ENCODE assay signal across 20 cellular contexts in genomic region chr5:150313921-150314716, GRCh38. TPM values are rescaled to one million over a fixed set of nuclear protein-coding genes. Genes with fewer than 3 reads are reported as not detected.
A peak's percentile ranks its signal among the peaks of the same experiment; 100 is the strongest.
DNase-seq lines count a peak whose midpoint lies in the region; ATAC-seq, FAIRE-seq and TF ChIP-seq lines count a peak whose summit lies in the region.
"Had no signal": no experiment of that assay in that cellular context is flagged by ENCODE, and none has a peak within 500 bp of the region (broad histone marks: within the 10 kb centered on the region; RNA-seq: fewer than 3 reads in every experiment).

No MANE protein-coding gene starts in this region.

- no peak for FAIRE-seq in HepG2 (lab: Jason Lieb, UNC)
- no peak for FAIRE-seq in K562 (lab: Jason Lieb, UNC)
- FAIRE-seq: A204.1 had no signal

- TF ChIP-seq POLR2A in HepG2 (IDR thresholded peaks at IDR 0.05; ENCODE audit: insufficient read depth in 1 of 2, low read depth in 2 of 2, low read length in 2 of 2) (no peak), right lobe of liver (IDR thresholded peaks at IDR 0.05) (no peak), K562 (conservative IDR thresholded peaks at IDR 0.05) (no peak)

- peaks cover 37% of the 10 kb centered on the region for H3K4me1 Mint-ChIP-seq in nephron
- H3K4me1 Mint-ChIP-seq in CD8-positive, alpha-beta T cell (ENCODE audit: low read depth): no peaks in the 10 kb centered on the region

- H3K9me3 ChIP-seq in HepG2 (ENCODE audit: low read length): no peaks in the 10 kb centered on the region
- H3K9me3 ChIP-seq in right lobe of liver: no peaks in the 10 kb centered on the region
- H3K9me3 ChIP-seq in K562 (replicated peaks; ENCODE audit: control insufficient read depth, insufficient read depth, low read depth, low read length): no peaks in the 10 kb centered on the region
- no peaks in the 10 kb centered on the region for H3K9me3 ChIP-seq in CD8-positive, alpha-beta T cell (ENCODE audit: low read length)

- H2AFZ ChIP-seq in HepG2 (ENCODE audit: low read length) (no peak overlapping the region), K562 (ENCODE audit: low read depth, low read length) (no peak overlapping the region)
- H2AFZ ChIP-seq: PC-9 had no signal

- H3K9ac ChIP-seq in HepG2 (ENCODE audit: insufficient read depth, low read depth, low read length) (no peak overlapping the region), K562 (ENCODE audit: insufficient read depth in 1 of 2, low read depth in 2 of 2, low read length in 2 of 2) (no peak overlapping the region)

- no peaks in the 10 kb centered on the region for H3K36me3 Mint-ChIP-seq in nephron (ENCODE audit: low read depth)
- no peaks in the 10 kb centered on the region for H3K36me3 Mint-ChIP-seq in CD8-positive, alpha-beta T cell
- H3K36me3 Mint-ChIP-seq: CD14-positive monocyte had no signal

- CTCF ChIA-PET in HepG2 (lab: Yijun Ruan, JAX; ENCODE audit: low intra/inter-chr PET ratio, low total read pairs): no interaction called here
- CTCF ChIA-PET in K562 (lab: Yijun Ruan, JAX; ENCODE audit: low intra/inter-chr PET ratio): no interaction called here
- CTCF ChIA-PET in CD8-positive, alpha-beta T cell (lab: Charles Lee): no interaction called here

- H3K79me2 ChIP-seq in HepG2 (ENCODE audit: insufficient read depth, low read length) (no peaks in the 10 kb centered on the region), K562 (ENCODE audit: control insufficient read depth, insufficient read depth, low read length) (no peaks in the 10 kb centered on the region)

- H4K20me1 ChIP-seq in HepG2 (ENCODE audit: insufficient read depth, low read length) (no peaks in the 10 kb centered on the region), K562 (replicated peaks; ENCODE audit: control insufficient read depth, insufficient read depth, low read length) (no peaks in the 10 kb centered on the region; the same call in 1 of the 2 replicates)

- no peak for DNase-seq in HepG2 (ENCODE audit: low spot score)
- DNase-seq in right lobe of liver: no peak
- no peak for DNase-seq in K562 (ENCODE audit: extremely low read depth in 1 of 4, low spot score in 3 of 4)
- DNase-seq in NK-92 (lab: John Stamatoyannopoulos, UW; ENCODE audit: unreplicated experiment): no peak
- no peak for DNase-seq in AG08396 (ENCODE audit: low spot score)
- DNase-seq in CD8-positive, alpha-beta T cell: no peak
- DNase-seq: COR-L47, HFFc6, NCI-H1436 treated with DMSO at 0.1 percent for 48 hours, NCI-H2081, NCI-H774, PC-9 had no signal

- POLR2A ChIA-PET in HepG2 (lab: Yijun Ruan, JAX) (no interaction called here), K562 (lab: Yijun Ruan, JAX) (interaction anchor here (0.6 kb wide), 1 partner anchor 17 kb away, joined by 3 read pairs; no protein-coding TSS in a partner anchor)
- POLR2A ChIA-PET in CD8-positive, alpha-beta T cell (lab: Charles Lee): no interaction called here

- peaks cover 67% of the 10 kb centered on the region for H3K4me1 ChIP-seq in HepG2 (ENCODE audit: insufficient read depth, low read length)
- no peaks in the 10 kb centered on the region for H3K4me1 ChIP-seq in right lobe of liver
- peaks cover 0 to 4% of the 10 kb centered on the region in 2 experiments; a peak in 2 of 5 replicates for H3K4me1 ChIP-seq in K562 (replicated peaks in 1 of 2; ENCODE audit: control insufficient read depth in 2 of 2, insufficient read depth in 2 of 2, low read length in 2 of 2)
- no peaks in the 10 kb centered on the region for H3K4me1 ChIP-seq in CD8-positive, alpha-beta T cell (ENCODE audit: insufficient read depth, low read length)

- WGBS in HepG2 (ENCODE audit: low lambda C conversion rate): 54% methylated on average over 6 of the region's 6 CpGs
- WGBS in right lobe of liver (ENCODE audit: insufficient coverage, low coverage, low lambda C conversion rate, missing lambda C conversion rate): 67% methylated on average over 1 of the region's 6 CpGs
- 15% methylated on average over 6 of the region's 6 CpGs for WGBS in K562 (ENCODE audit: insufficient coverage, low coverage, missing lambda C conversion rate)

- intact Hi-C loops in HepG2 (cut with micrococcal nuclease; ENCODE audit: unreplicated experiment) (no loop called here), right lobe of liver (cut with DNase I) (no loop called here), K562 (cut with micrococcal nuclease) (no loop called here)
- intact Hi-C loops in CD8-positive, alpha-beta T cell (cut with DNase I, micrococcal nuclease): no loop called here

- TF ChIP-seq RAD21 in HepG2 (CRISPR knock-in tag; IDR thresholded peaks at IDR 0.05) (no peak), K562 (CRISPR knock-in tag; conservative IDR thresholded peaks at IDR 0.05 in 1 of 2, IDR thresholded peaks at IDR 0.05 in 1 of 2) (no peak)

- H3K4me3 Mint-ChIP-seq in nephron: no peak overlapping the region
- H3K4me3 Mint-ChIP-seq in CD8-positive, alpha-beta T cell: no peak overlapping the region
- H3K4me3 Mint-ChIP-seq: CD14-positive monocyte, HFFc6 had no signal

- peaks cover 8% of the 10 kb centered on the region for H3K27me3 Mint-ChIP-seq in nephron (ENCODE audit: low read depth)
- H3K27me3 Mint-ChIP-seq in CD8-positive, alpha-beta T cell (ENCODE audit: low read depth): no peaks in the 10 kb centered on the region

- no peak for ATAC-seq in HepG2
- no peak for ATAC-seq in right lobe of liver
- ATAC-seq in K562: no peak
- ATAC-seq in HG02938 (IDR thresholded peaks at IDR 0.05; ENCODE audit: unreplicated experiment): no peak
- no peak for ATAC-seq in CD8-positive, alpha-beta T cell
- ATAC-seq: Right ventricle myocardium inferior had no signal

- no peaks in the 10 kb centered on the region for H3K36me3 ChIP-seq in HepG2 (replicated peaks in 1 of 2; ENCODE audit: control insufficient read depth in 1 of 2, insufficient read depth in 2 of 2, low read length in 2 of 2)
- no peaks in the 10 kb centered on the region for H3K36me3 ChIP-seq in right lobe of liver
- H3K36me3 ChIP-seq in K562 (ENCODE audit: control insufficient read depth, insufficient read depth, low read length): no peaks in the 10 kb centered on the region
- H3K36me3 ChIP-seq in CD8-positive, alpha-beta T cell (ENCODE audit: insufficient read depth, low read length): no peaks in the 10 kb centered on the region

- H3K9me1 ChIP-seq in K562 (ENCODE audit: control insufficient read depth, insufficient read depth, low read length): no peaks in the 10 kb centered on the region

- in situ Hi-C loops in HepG2 (cut with HindIII; ENCODE audit: extremely low pct_ligation_motif_present, low pct_unique_long_range_greater_than_20kb): no loop called here
- in situ Hi-C loops in K562 (cut with MboI): no loop called here

- peak overlapping the region; percentile 10 to 40 (median 26) for H3K27ac Mint-ChIP-seq in nephron
- no peak overlapping the region for H3K27ac Mint-ChIP-seq in CD8-positive, alpha-beta T cell
- H3K27ac Mint-ChIP-seq: HFFc6 had no signal

- H3K27me3 ChIP-seq in HepG2 (ENCODE audit: control insufficient read depth in 1 of 2, insufficient read depth in 2 of 2, low read length in 2 of 2) (no peaks in the 10 kb centered on the region), right lobe of liver (no peaks in the 10 kb centered on the region), K562 (ENCODE audit: control insufficient read depth in 2 of 2, insufficient read depth in 2 of 2, low read length in 2 of 2) (peaks cover 19 to 36% of the 10 kb centered on the region in 2 experiments)
- H3K27me3 ChIP-seq in CD8-positive, alpha-beta T cell (ENCODE audit: insufficient read depth, low read length): no peaks in the 10 kb centered on the region

- H3K4me2 ChIP-seq in HepG2 (ENCODE audit: low read depth, low read length): no peak overlapping the region
- no peak overlapping the region for H3K4me2 ChIP-seq in K562 (ENCODE audit: insufficient read depth, low read length)
- H3K4me2 ChIP-seq: PC-9 had no signal

- H3K4me3 ChIP-seq in HepG2 (replicated peaks in 1 of 3; ENCODE audit: insufficient read depth in 1 of 3, low read depth in 2 of 3, low read length in 3 of 3) (no peak overlapping the region), right lobe of liver (no peak overlapping the region), K562 (no peak overlapping the region)
- H3K4me3 ChIP-seq in CD8-positive, alpha-beta T cell (ENCODE audit: low read depth, low read length): no peak overlapping the region
- H3K4me3 ChIP-seq: PC-9, SK-N-MC had no signal

- H3K9me3 Mint-ChIP-seq in nephron: no peaks in the 10 kb centered on the region
- H3K9me3 Mint-ChIP-seq in CD8-positive, alpha-beta T cell: no peaks in the 10 kb centered on the region
- H3K9me3 Mint-ChIP-seq: CD14-positive monocyte, HFFc6 had no signal

- no TSS peak for BruUV-seq in HepG2 (replicated peaks; lab: Mats Ljungman, UMichigan)
- no TSS peak for BruUV-seq in K562 (replicated peaks; lab: Mats Ljungman, UMichigan)

- TF ChIP-seq EP300 in HepG2 (IDR thresholded peaks at IDR 0.05; ENCODE audit: low read depth in 2 of 2, low read length in 2 of 2): no peak
- TF ChIP-seq EP300 in HepG2 (CRISPR knock-in tag; IDR thresholded peaks at IDR 0.05; ENCODE audit: borderline replicate concordance): no peak
- TF ChIP-seq EP300 in K562 (IDR thresholded peaks at IDR 0.05; ENCODE audit: low read length): no peak

- TF ChIP-seq CTCF in HepG2 (CRISPR knock-in tag; IDR thresholded peaks at IDR 0.05): no peak
- no peak for TF ChIP-seq CTCF in right lobe of liver (IDR thresholded peaks at IDR 0.05)
- TF ChIP-seq CTCF in K562 (IDR thresholded peaks at IDR 0.05 in 2 of 3, conservative IDR thresholded peaks at IDR 0.05 in 1 of 3; ENCODE audit: insufficient read depth in 2 of 3, low read depth in 1 of 3, low read length in 3 of 3): no peak
- TF ChIP-seq CTCF in nephron (IDR thresholded peaks at IDR 0.05; ENCODE audit: unreplicated experiment in 3 of 3): no peak
- no peak for TF ChIP-seq CTCF in CD8-positive, alpha-beta T cell (IDR thresholded peaks at IDR 0.05)

- H3K27ac ChIP-seq in HepG2 (ENCODE audit: extremely low read length, insufficient read depth, low read length) (no peak overlapping the region), right lobe of liver (no peak overlapping the region), K562 (ENCODE audit: extremely low read depth, low read depth, low read length) (no peak overlapping the region)
- H3K27ac ChIP-seq in CD8-positive, alpha-beta T cell (ENCODE audit: low read depth, low read length): no peak overlapping the region
- H3K27ac ChIP-seq: PC-9, SK-N-MC had no signal

RNA-seq across cellular contexts. Expression of gene ARSI, which starts 11.4 kb away (rescaled TPM):
- total RNA-seq in HepG2 (2016; rRNA removed; fragmentation: Illumina TruSeq; extraction: Trizol): 17.6 and 33.9 TPM in 2 replicates
- total RNA-seq in HepG2 (2016; cell fraction: cytosol; rRNA removed; fragmentation: Illumina TruSeq; extraction: Trizol; ENCODE audit: low read depth): 3.1 and 3.4 TPM in 2 replicates
- 21.4 and 37.4 TPM in 2 replicates for total RNA-seq in HepG2 (2016; cell fraction: insoluble cytoplasmic fraction; rRNA removed; fragmentation: Illumina TruSeq; extraction: Trizol)
- total RNA-seq in HepG2 (2016; cell fraction: membrane; rRNA removed; fragmentation: Illumina TruSeq; extraction: Trizol): 11.0 and 13.0 TPM in 2 replicates
- total RNA-seq in HepG2 (2016; cell fraction: nucleus; rRNA removed; fragmentation: Illumina TruSeq; extraction: Trizol): 25.8 and 28.7 TPM in 2 replicates
- 4.2 and 6.4 TPM in 2 replicates for polyA plus RNA-seq in HepG2 (2011; rRNA removed)
- 6.1 and 8.6 TPM in 2 replicates for polyA plus RNA-seq in HepG2 (2011; cell fraction: cytosol; rRNA removed)
- polyA plus RNA-seq in HepG2 (2011; cell fraction: nucleus; rRNA removed): 5.3 and 5.7 TPM in 2 replicates
- 2.2 and 3.5 TPM in 2 replicates for polyA plus RNA-seq in HepG2 (2012)
- 2.1 and 2.4 TPM in 2 replicates for polyA plus RNA-seq in HepG2 (2016; cell fraction: cytosol; fragmentation: Illumina TruSeq; extraction: Trizol; ENCODE audit: low read depth)
- polyA plus RNA-seq in HepG2 (2016; cell fraction: insoluble cytoplasmic fraction; fragmentation: Illumina TruSeq; extraction: Trizol; ENCODE audit: low read depth): 14.2 and 17.0 TPM in 2 replicates
- 5.0 and 7.0 TPM in 2 replicates for polyA plus RNA-seq in HepG2 (2016; cell fraction: membrane; fragmentation: Illumina TruSeq; extraction: Trizol; ENCODE audit: low read depth)
- 29.1 and 30.1 TPM in 2 replicates for polyA plus RNA-seq in HepG2 (2016; cell fraction: nucleus; fragmentation: Illumina TruSeq; extraction: Trizol; ENCODE audit: insufficient read depth, low read depth)
- polyA minus RNA-seq in HepG2 (2011; rRNA and poly(A)+ RNA removed; ENCODE audit: low replicate concordance): 0.07 and 16.9 TPM in 2 replicates
- polyA minus RNA-seq in HepG2 (2011; cell fraction: cytosol; rRNA and poly(A)+ RNA removed): 5.9 and 6.4 TPM in 2 replicates
- polyA minus RNA-seq in HepG2 (2011; cell fraction: nucleus; rRNA and poly(A)+ RNA removed): 4.8 and 6.6 TPM in 2 replicates
- total RNA-seq in right lobe of liver: under 1 TPM in 5 of 6 experiments, not detected in 1; 0.06 to 0.51 (median 0.20) TPM
- total RNA-seq in K562 (2011; cell fraction: chromatin; rRNA removed; ENCODE audit: low replicate concordance): not detected in 2 replicates
- total RNA-seq in K562 (2011; cell fraction: nucleolus; rRNA removed): 0.26 TPM in 1 of 2 replicates, not detected in the other
- not detected in 2 replicates for total RNA-seq in K562 (2011; cell fraction: nucleoplasm; rRNA removed)
- total RNA-seq in K562 (2014; rRNA removed): 0.12 TPM in 1 of 2 replicates, not detected in the other
- total RNA-seq in K562 (2014; rRNA removed; fragmentation: Illumina TruSeq; extraction: Trizol): not detected in 2 replicates
- not detected in 2 replicates for total RNA-seq in K562 (2015; rRNA removed; fragmentation: Illumina TruSeq; extraction: Trizol)
- 0.04 TPM in 2 replicates for total RNA-seq in K562 (2021)
- polyA plus RNA-seq in K562 (2011; rRNA removed): 0.07 TPM in 1 of 2 replicates, not detected in the other
- polyA plus RNA-seq in K562 (2011; cell fraction: cytosol; rRNA removed): 0.16 TPM in 1 of 2 replicates, not detected in the other
- not detected in 2 replicates for polyA plus RNA-seq in K562 (2011; cell fraction: nucleus; rRNA removed)
- 0.08 TPM in 1 of 2 replicates, not detected in the other for polyA plus RNA-seq in K562 (2012)
- polyA plus RNA-seq in K562 (2014; fragmentation: Illumina TruSeq; extraction: Trizol): not detected in 2 replicates
- polyA plus RNA-seq in K562 (2014; fragmentation: Nextera tagmentation; extraction: Ambion mirVana): not detected
- not detected in 2 replicates for polyA plus RNA-seq in K562 (2014; rRNA removed)
- polyA minus RNA-seq in K562 (2011; rRNA and poly(A)+ RNA removed): not detected in 2 replicates
- polyA minus RNA-seq in K562 (2011; cell fraction: cytosol; rRNA and poly(A)+ RNA removed): not detected in 2 replicates
- not detected in 2 replicates for polyA minus RNA-seq in K562 (2011; cell fraction: nucleus; rRNA and poly(A)+ RNA removed)
- total RNA-seq in CD8-positive, alpha-beta T cell: under 1 TPM; 0.14 to 0.61 TPM
- total RNA-seq: H4 had no signal
- polyA plus RNA-seq: CD14-positive monocyte had no signal

RNA-seq across cellular contexts. Expression of gene CAMK2A, which starts 24.5 kb away (rescaled TPM):
- total RNA-seq in HepG2 (2016; rRNA removed; fragmentation: Illumina TruSeq; extraction: Trizol) (0.11 TPM in 1 of 2 replicates, not detected in the other), right lobe of liver (under 1 TPM in 3 of 6 experiments, not detected in 3; 0.10 to 0.26 (median 0.23) TPM), K562 (2014; rRNA removed) (0.18 TPM in 1 of 2 replicates, not detected in the other), K562 (2014; rRNA removed; fragmentation: Illumina TruSeq; extraction: Trizol) (not detected in 2 replicates), K562 (2015; rRNA removed; fragmentation: Illumina TruSeq; extraction: Trizol) (0.04 TPM in 2 replicates), K562 (2021) (0.13 TPM in 1 of 2 replicates, not detected in the other)
- not detected in 2 replicates for total RNA-seq in HepG2 (2016; cell fraction: cytosol; rRNA removed; fragmentation: Illumina TruSeq; extraction: Trizol; ENCODE audit: low read depth)
- 0.03 and 0.09 TPM in 2 replicates for total RNA-seq in HepG2 (2016; cell fraction: insoluble cytoplasmic fraction; rRNA removed; fragmentation: Illumina TruSeq; extraction: Trizol)
- total RNA-seq in HepG2 (2016; cell fraction: membrane; rRNA removed; fragmentation: Illumina TruSeq; extraction: Trizol): not detected in 2 replicates
- 0.25 and 0.40 TPM in 2 replicates for total RNA-seq in HepG2 (2016; cell fraction: nucleus; rRNA removed; fragmentation: Illumina TruSeq; extraction: Trizol)
- polyA plus RNA-seq in HepG2 (2011; rRNA removed) (0.16 TPM in 1 of 2 replicates, not detected in the other), K562 (2011; rRNA removed) (not detected in 2 replicates), K562 (2014; fragmentation: Illumina TruSeq; extraction: Trizol) (0.10 TPM in 1 of 2 replicates, not detected in the other), K562 (2014; fragmentation: Nextera tagmentation; extraction: Ambion mirVana) (not detected), K562 (2014; rRNA removed) (0.01 and 0.28 TPM in 2 replicates)
- polyA plus RNA-seq in HepG2 (2011; cell fraction: cytosol; rRNA removed): 0.03 and 0.04 TPM in 2 replicates
- 0.09 and 0.39 TPM in 2 replicates for polyA plus RNA-seq in HepG2 (2011; cell fraction: nucleus; rRNA removed)
- polyA plus RNA-seq in HepG2 (2012): 0.03 and 0.08 TPM in 2 replicates
- 0.06 TPM in 1 of 2 replicates, not detected in the other for polyA plus RNA-seq in HepG2 (2016; cell fraction: cytosol; fragmentation: Illumina TruSeq; extraction: Trizol; ENCODE audit: low read depth)
- 0.05 TPM in 1 of 2 replicates, not detected in the other for polyA plus RNA-seq in HepG2 (2016; cell fraction: insoluble cytoplasmic fraction; fragmentation: Illumina TruSeq; extraction: Trizol; ENCODE audit: low read depth)
- polyA plus RNA-seq in HepG2 (2016; cell fraction: membrane; fragmentation: Illumina TruSeq; extraction: Trizol; ENCODE audit: low read depth): not detected in 2 replicates
- polyA plus RNA-seq in HepG2 (2016; cell fraction: nucleus; fragmentation: Illumina TruSeq; extraction: Trizol; ENCODE audit: insufficient read depth, low read depth): 0.34 and 0.43 TPM in 2 replicates
- 0.14 TPM in 1 of 2 replicates, not detected in the other for polyA minus RNA-seq in HepG2 (2011; rRNA and poly(A)+ RNA removed; ENCODE audit: low replicate concordance)
- polyA minus RNA-seq in HepG2 (2011; cell fraction: cytosol; rRNA and poly(A)+ RNA removed): not detected in 2 replicates
- polyA minus RNA-seq in HepG2 (2011; cell fraction: nucleus; rRNA and poly(A)+ RNA removed): 0.12 TPM in 1 of 2 replicates, not detected in the other
- 0.19 TPM in 1 of 2 replicates, not detected in the other for total RNA-seq in K562 (2011; cell fraction: chromatin; rRNA removed; ENCODE audit: low replicate concordance)
- total RNA-seq in K562 (2011; cell fraction: nucleolus; rRNA removed): 0.17 TPM in 1 of 2 replicates, not detected in the other
- 0.07 TPM in 1 of 2 replicates, not detected in the other for total RNA-seq in K562 (2011; cell fraction: nucleoplasm; rRNA removed)
- not detected in 2 replicates for polyA plus RNA-seq in K562 (2011; cell fraction: cytosol; rRNA removed)
- 0.11 TPM in 2 replicates for polyA plus RNA-seq in K562 (2011; cell fraction: nucleus; rRNA removed)
- 0.05 and 0.24 TPM in 2 replicates for polyA plus RNA-seq in K562 (2012)
- polyA minus RNA-seq in K562 (2011; rRNA and poly(A)+ RNA removed): not detected in 2 replicates
- polyA minus RNA-seq in K562 (2011; cell fraction: cytosol; rRNA and poly(A)+ RNA removed): not detected in 2 replicates
- polyA minus RNA-seq in K562 (2011; cell fraction: nucleus; rRNA and poly(A)+ RNA removed): 0.22 TPM in 1 of 2 replicates, not detected in the other
- total RNA-seq in CD8-positive, alpha-beta T cell: under 1 TPM in 1 of 2 experiments, not detected in 1; 0.27 TPM
- total RNA-seq: NCI-H460 had no signal
- polyA plus RNA-seq: CD14-positive monocyte had no signal

RNA-seq across cellular contexts. Expression of gene TCOF1, which starts 43.4 kb away (rescaled TPM):
- total RNA-seq in HepG2 (2016; rRNA removed; fragmentation: Illumina TruSeq; extraction: Trizol) (41.6 and 44.5 TPM in 2 replicates), right lobe of liver (10 to 100 TPM in 2 of 6 experiments, 1 to 10 TPM in 4; 6.7 to 12.0 (median 8.9) TPM), K562 (2014; rRNA removed) (75.9 and 93.5 TPM in 2 replicates), K562 (2014; rRNA removed; fragmentation: Illumina TruSeq; extraction: Trizol) (49.7 and 61.8 TPM in 2 replicates), K562 (2015; rRNA removed; fragmentation: Illumina TruSeq; extraction: Trizol) (61.7 and 65.3 TPM in 2 replicates), K562 (2021) (122 and 134 TPM in 2 replicates)
- 7.0 and 8.0 TPM in 2 replicates for total RNA-seq in HepG2 (2016; cell fraction: cytosol; rRNA removed; fragmentation: Illumina TruSeq; extraction: Trizol; ENCODE audit: low read depth)
- 34.8 and 42.9 TPM in 2 replicates for total RNA-seq in HepG2 (2016; cell fraction: insoluble cytoplasmic fraction; rRNA removed; fragmentation: Illumina TruSeq; extraction: Trizol)
- 12.4 and 12.6 TPM in 2 replicates for total RNA-seq in HepG2 (2016; cell fraction: membrane; rRNA removed; fragmentation: Illumina TruSeq; extraction: Trizol)
- 38.8 and 43.2 TPM in 2 replicates for total RNA-seq in HepG2 (2016; cell fraction: nucleus; rRNA removed; fragmentation: Illumina TruSeq; extraction: Trizol)
- polyA plus RNA-seq in HepG2 (2011; rRNA removed) (9.9 and 10.1 TPM in 2 replicates), K562 (2011; rRNA removed) (20.7 and 23.9 TPM in 2 replicates), K562 (2014; fragmentation: Illumina TruSeq; extraction: Trizol) (98.6 and 113 TPM in 2 replicates), K562 (2014; fragmentation: Nextera tagmentation; extraction: Ambion mirVana) (10 to 100 TPM in 1 of 2 experiments, 1 to 10 TPM in 1; 9.8 to 17.3 TPM), K562 (2014; rRNA removed) (53.9 and 64.1 TPM in 2 replicates)
- polyA plus RNA-seq in HepG2 (2011; cell fraction: cytosol; rRNA removed): 5.7 and 7.4 TPM in 2 replicates
- 27.8 and 31.6 TPM in 2 replicates for polyA plus RNA-seq in HepG2 (2011; cell fraction: nucleus; rRNA removed)
- 14.9 and 19.7 TPM in 2 replicates for polyA plus RNA-seq in HepG2 (2012)
- 2.9 and 3.4 TPM in 2 replicates for polyA plus RNA-seq in HepG2 (2016; cell fraction: cytosol; fragmentation: Illumina TruSeq; extraction: Trizol; ENCODE audit: low read depth)
- polyA plus RNA-seq in HepG2 (2016; cell fraction: insoluble cytoplasmic fraction; fragmentation: Illumina TruSeq; extraction: Trizol; ENCODE audit: low read depth): 38.4 and 54.0 TPM in 2 replicates
- polyA plus RNA-seq in HepG2 (2016; cell fraction: membrane; fragmentation: Illumina TruSeq; extraction: Trizol; ENCODE audit: low read depth): 6.2 and 8.3 TPM in 2 replicates
- polyA plus RNA-seq in HepG2 (2016; cell fraction: nucleus; fragmentation: Illumina TruSeq; extraction: Trizol; ENCODE audit: insufficient read depth, low read depth): 61.9 and 69.6 TPM in 2 replicates
- 16.4 and 42.6 TPM in 2 replicates for polyA minus RNA-seq in HepG2 (2011; rRNA and poly(A)+ RNA removed; ENCODE audit: low replicate concordance)
- polyA minus RNA-seq in HepG2 (2011; cell fraction: cytosol; rRNA and poly(A)+ RNA removed): 9.8 and 12.7 TPM in 2 replicates
- polyA minus RNA-seq in HepG2 (2011; cell fraction: nucleus; rRNA and poly(A)+ RNA removed): 19.2 and 20.5 TPM in 2 replicates
- 85.2 and 176 TPM in 2 replicates for total RNA-seq in K562 (2011; cell fraction: chromatin; rRNA removed; ENCODE audit: low replicate concordance)
- total RNA-seq in K562 (2011; cell fraction: nucleolus; rRNA removed): 76.1 and 89.9 TPM in 2 replicates
- 70.8 and 76.0 TPM in 2 replicates for total RNA-seq in K562 (2011; cell fraction: nucleoplasm; rRNA removed)
- 20.8 and 26.5 TPM in 2 replicates for polyA plus RNA-seq in K562 (2011; cell fraction: cytosol; rRNA removed)
- polyA plus RNA-seq in K562 (2011; cell fraction: nucleus; rRNA removed): 58.2 and 91.5 TPM in 2 replicates
- 49.5 and 79.5 TPM in 2 replicates for polyA plus RNA-seq in K562 (2012)
- polyA minus RNA-seq in K562 (2011; rRNA and poly(A)+ RNA removed): 20.0 and 23.5 TPM in 2 replicates
- 44.1 and 48.4 TPM in 2 replicates for polyA minus RNA-seq in K562 (2011; cell fraction: cytosol; rRNA and poly(A)+ RNA removed)
- 32.2 and 34.8 TPM in 2 replicates for polyA minus RNA-seq in K562 (2011; cell fraction: nucleus; rRNA and poly(A)+ RNA removed)
- total RNA-seq in CD8-positive, alpha-beta T cell: 10 to 100 TPM; 36.5 to 38.7 TPM

Comparison
In these comparisons a context has a peak if more than half of its experiments do, and no peak if none do; other contexts are left out.
1. Of the 241 proteins assayed by ChIP-seq in both HepG2 and K562: peak only in HepG2: CEBPB; only in K562: ZNF263; in both: none; in neither: 239.